In the genomic region with DNA sequence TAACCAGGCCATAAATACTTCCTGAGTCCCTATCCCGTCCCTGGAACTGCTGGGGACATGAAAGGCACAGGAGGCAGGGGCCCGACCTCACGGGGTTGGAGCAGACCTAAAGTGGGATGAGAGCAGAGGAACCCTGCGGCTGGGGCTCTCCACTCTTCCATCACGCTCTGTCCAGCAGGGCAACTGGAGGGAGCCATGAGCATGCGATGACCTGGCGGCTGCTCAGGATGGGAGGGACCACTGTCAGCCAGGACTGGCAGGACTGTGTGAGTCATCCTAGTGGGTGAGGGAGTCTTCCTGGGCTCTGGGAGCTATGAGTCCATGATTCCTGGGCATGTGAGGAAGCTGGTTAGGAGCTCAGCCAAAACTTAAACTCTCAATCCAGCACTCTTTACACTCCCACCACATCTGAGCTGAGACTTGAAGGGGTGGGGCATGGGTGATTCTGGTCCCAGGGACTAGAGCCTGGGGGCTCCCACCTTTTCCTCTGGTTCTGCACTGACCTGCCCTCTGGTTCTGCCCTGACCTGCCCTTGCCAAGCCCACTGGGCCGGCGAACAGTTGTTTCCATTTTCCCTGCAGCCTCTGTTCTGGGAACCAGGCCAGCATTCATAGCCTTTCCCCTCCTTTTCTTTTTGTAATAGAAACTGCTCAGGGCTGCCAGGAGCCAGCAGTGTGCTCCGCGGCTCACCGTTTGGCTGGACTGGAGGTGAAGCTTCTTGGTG, we compare ENCODE assay signal across 8 cellular contexts. TPM values are rescaled to one million over a fixed set of nuclear protein-coding genes. Genes with fewer than 3 reads are reported as not detected.
A peak's percentile ranks its signal among the peaks of the same experiment; 100 is the strongest.
DNase-seq lines count a peak whose midpoint lies in the region; ATAC-seq and TF ChIP-seq lines count a peak whose summit lies in the region.

No MANE protein-coding gene starts in this region.

- H3K27ac ChIP-seq in brain microvascular endothelial cell, result no peak overlapping the region

- peak; percentile 22 for TF ChIP-seq CTCF in brain microvascular endothelial cell (IDR thresholded peaks at IDR 0.05; ENCODE audit: low read depth, low read length, missing control alignments)

- H3K27me3 Mint-ChIP-seq in stimulated activated memory B cell treated with anti-CD40 and anti-IgM and Interleukin-4, amounts not matched to agents 10 μg/mL and 1 μg/mL and 100 μg/mL, for 72 hours, result no peaks in the 10 kb centered on the region
- H3K27me3 Mint-ChIP-seq in activated CD8-positive, alpha-beta T cell treated with anti-CD3 and anti-CD28 coated beads, Interleukin-2, amount 10 ng/mL, durations not matched to agents 7 days and 5 days (ENCODE audit: low read depth), result no peaks in the 10 kb centered on the region

- H3K27me3 ChIP-seq in brain microvascular endothelial cell (replicated peaks), result no peaks in the 10 kb centered on the region

- DNase-seq in COLO829 (ENCODE audit: low spot score), result peak; percentile 94
- peak; percentile 93 for DNase-seq in NCI-H1694 treated with DMSO at 0.1 percent for 48 hours (lab: John Stamatoyannopoulos, UW)
- DNase-seq in brain microvascular endothelial cell, result peak; percentile 68
- DNase-seq in islet precursor cell, result peak; percentile 95
- DNase-seq in activated CD8-positive, alpha-beta T cell treated with anti-CD3 and anti-CD28 coated beads, Interleukin-2, amount 10 ng/mL, durations not matched to agents 7 days and 5 days, result no peak
- no peak for DNase-seq in SKM-1 (lab: John Stamatoyannopoulos, UW; ENCODE audit: unreplicated experiment)

- CTCF ChIA-PET in activated CD8-positive, alpha-beta T cell treated with anti-CD3 and anti-CD28 coated beads, Interleukin-2, amount 10 ng/mL, durations not matched to agents 7 days and 5 days (lab: Charles Lee), result interaction anchor here (1.3 kb wide), 1 partner anchor 47 kb away, joined by 3 read pairs; the partner anchor contains the start of gene SYPL1

- no peaks in the 10 kb centered on the region for H3K9me3 Mint-ChIP-seq in stimulated activated memory B cell treated with anti-CD40 and anti-IgM and Interleukin-4, amounts not matched to agents 10 μg/mL and 1 μg/mL and 100 μg/mL, for 72 hours
- no peaks in the 10 kb centered on the region for H3K9me3 Mint-ChIP-seq in activated CD8-positive, alpha-beta T cell treated with anti-CD3 and anti-CD28 coated beads, Interleukin-2, amount 10 ng/mL, durations not matched to agents 7 days and 5 days (ENCODE audit: insufficient read depth)

- H3K4me1 Mint-ChIP-seq in stimulated activated memory B cell treated with anti-CD40 and anti-IgM and Interleukin-4, amounts not matched to agents 10 μg/mL and 1 μg/mL and 100 μg/mL, for 72 hours, result peaks cover 89% of the 10 kb centered on the region
- peaks cover 44% of the 10 kb centered on the region for H3K4me1 Mint-ChIP-seq in activated CD8-positive, alpha-beta T cell treated with anti-CD3 and anti-CD28 coated beads, Interleukin-2, amount 10 ng/mL, durations not matched to agents 7 days and 5 days (ENCODE audit: low read depth)

- no peaks in the 10 kb centered on the region for H3K36me3 ChIP-seq in brain microvascular endothelial cell (replicated peaks)

- peak overlapping the region; percentile 32 for H3K4me3 ChIP-seq in brain microvascular endothelial cell (ENCODE audit: low read depth, low read length)

- in situ Hi-C loops in brain microvascular endothelial cell (cut with HindIII; ENCODE audit: low pct_ligation_motif_present, low sequenced_read_pairs), result loop anchor here (25.0 kb wide), 1 partner anchor 97 kb away; no protein-coding TSS in a partner anchor

- no peak overlapping the region for H3K4me3 Mint-ChIP-seq in stimulated activated memory B cell treated with anti-CD40 and anti-IgM and Interleukin-4, amounts not matched to agents 10 μg/mL and 1 μg/mL and 100 μg/mL, for 72 hours
- H3K4me3 Mint-ChIP-seq in activated CD8-positive, alpha-beta T cell treated with anti-CD3 and anti-CD28 coated beads, Interleukin-2, amount 10 ng/mL, durations not matched to agents 7 days and 5 days, result no peak overlapping the region

- no peaks in the 10 kb centered on the region for H3K36me3 Mint-ChIP-seq in stimulated activated memory B cell treated with anti-CD40 and anti-IgM and Interleukin-4, amounts not matched to agents 10 μg/mL and 1 μg/mL and 100 μg/mL, for 72 hours
- peaks cover 3% of the 10 kb centered on the region for H3K36me3 Mint-ChIP-seq in activated CD8-positive, alpha-beta T cell treated with anti-CD3 and anti-CD28 coated beads, Interleukin-2, amount 10 ng/mL, durations not matched to agents 7 days and 5 days (ENCODE audit: low read depth)

- POLR2A ChIA-PET in activated CD8-positive, alpha-beta T cell treated with anti-CD3 and anti-CD28 coated beads, Interleukin-2, amount 10 ng/mL, durations not matched to agents 7 days and 5 days (lab: Charles Lee), result interaction anchor here (0.9 kb wide), 1 partner anchor 47 kb away, joined by 3 read pairs; the partner anchor contains the start of gene SYPL1

- peak overlapping the region; percentile 78 for H3K27ac Mint-ChIP-seq in stimulated activated memory B cell treated with anti-CD40 and anti-IgM and Interleukin-4, amounts not matched to agents 10 μg/mL and 1 μg/mL and 100 μg/mL, for 72 hours
- H3K27ac Mint-ChIP-seq in activated CD8-positive, alpha-beta T cell treated with anti-CD3 and anti-CD28 coated beads, Interleukin-2, amount 10 ng/mL, durations not matched to agents 7 days and 5 days, result no peak overlapping the region

- ATAC-seq in stimulated activated memory B cell treated with anti-CD40 and anti-IgM and Interleukin-4, amounts not matched to agents 10 μg/mL and 1 μg/mL and 100 μg/mL, for 72 hours, result no peak
- no peak for ATAC-seq in activated CD8-positive, alpha-beta T cell treated with anti-CD3 and anti-CD28 coated beads, Interleukin-2, amount 10 ng/mL, durations not matched to agents 7 days and 5 days
- ATAC-seq in HG03045 (IDR thresholded peaks at IDR 0.05; ENCODE audit: unreplicated experiment), result no peak

RNA-seq across cellular contexts. Expression of gene SYPL1, which starts 47.1 kb away (rescaled TPM):
- total RNA-seq in activated CD8-positive, alpha-beta T cell treated with anti-CD3 and anti-CD28 coated beads, Interleukin-2, amount 10 ng/mL, durations not matched to agents 7 days and 5 days, result 10 to 100 TPM; 51.3 to 52.4 TPM

Comparison
In these comparisons a context has a peak if more than half of its experiments do, and no peak if none do; other contexts are left out.
1. DNase-seq: peak in COLO829 (single experiment), NCI-H1694 treated with DMSO at 0.1 percent for 48 hours (single experiment), brain microvascular endothelial cell (single experiment) and islet precursor cell (single experiment); none in activated CD8-positive, alpha-beta T cell treated with anti-CD3 and anti-CD28 coated beads, Interleukin-2, amount 10 ng/mL, durations not matched to agents 7 days and 5 days (single experiment) and SKM-1 (single experiment).